In the genomic region with DNA sequence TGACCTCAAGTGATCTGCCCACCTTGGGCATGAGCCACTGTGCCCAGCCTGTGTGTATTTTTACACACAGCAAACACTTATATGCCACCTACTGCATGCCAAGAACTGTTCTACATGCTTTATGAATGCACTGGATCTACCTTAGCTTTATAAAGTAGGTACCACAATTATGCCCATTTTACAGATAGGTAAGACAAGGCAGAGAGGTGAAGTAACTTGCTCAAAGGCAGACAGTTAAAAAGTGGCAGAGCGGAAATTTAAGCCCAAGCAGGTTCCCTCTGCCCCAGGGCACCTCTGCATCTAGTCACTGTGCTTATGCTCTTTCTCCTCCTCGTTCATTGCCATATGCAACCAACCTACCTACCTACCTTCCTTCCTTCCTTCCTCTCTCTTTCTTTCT, we compare ENCODE assay signal across 36 cellular contexts. TPM values are rescaled to one million over a fixed set of nuclear protein-coding genes. Genes with fewer than 3 reads are reported as not detected.
"Had no signal": no experiment of that assay in that cellular context is flagged by ENCODE, and none has a peak within 500 bp of the region (broad histone marks: within the 10 kb centered on the region; RNA-seq: fewer than 3 reads in every experiment).

No MANE protein-coding gene starts in this region.

- H3K4me1 Mint-ChIP-seq: nephron, neural progenitor cell had no signal

- H3K79me2 ChIP-seq: parathyroid adenoma had no signal

- H3K4me3 Mint-ChIP-seq: naive thymus-derived CD4-positive, alpha-beta T cell; nephron; neural progenitor cell; stimulated activated naive B cell treated with anti-CD40 and anti-IgM and Interleukin-4, amounts not matched to agents 10 μg/mL and 1 μg/mL and 100 μg/mL, for 72 hours; stimulated activated naive CD8-positive, alpha-beta T cell treated with anti-CD3 and anti-CD28 coated beads, Interleukin-15, Interleukin-2, amounts not matched to agents 100 ng/mL and 50 ng/mL, for 24 hours had no signal

- H2AFZ ChIP-seq: neural progenitor cell, parathyroid adenoma had no signal

- H3K27me3 ChIP-seq: neural progenitor cell, ovary, stomach, thyroid gland, tibial nerve, upper lobe of left lung, vagina had no signal

- FAIRE-seq: urothelium cell line had no signal

- H3K27ac ChIP-seq: neural progenitor cell, ovary, parathyroid adenoma, psoas muscle, skin epidermis, spleen, stomach, thoracic aorta, thyroid gland, tibial nerve, upper lobe of left lung, vagina had no signal

- H3K4me3 ChIP-seq: neural progenitor cell, ovary, psoas muscle, skin epidermis, smooth muscle cell, spleen, stomach, thoracic aorta, thyroid gland, tibial nerve, upper lobe of left lung, vagina had no signal

- H3K4me2 ChIP-seq: neural progenitor cell, smooth muscle cell had no signal

- H3K9me3 ChIP-seq: ovary, psoas muscle, thoracic aorta, thyroid gland, vagina had no signal

- H3K27ac Mint-ChIP-seq: nephron; neural progenitor cell; progenitor cell of endocrine pancreas; stimulated activated naive B cell treated with anti-CD40 and anti-IgM and Interleukin-4, amounts not matched to agents 10 μg/mL and 1 μg/mL and 100 μg/mL, for 72 hours; stimulated activated naive CD8-positive, alpha-beta T cell treated with anti-CD3 and anti-CD28 coated beads, Interleukin-15, Interleukin-2, amounts not matched to agents 100 ng/mL and 50 ng/mL, for 24 hours had no signal

- H3K36me3 ChIP-seq: neural progenitor cell, ovary had no signal

- H3K9me3 Mint-ChIP-seq: neural progenitor cell; stimulated activated naive CD8-positive, alpha-beta T cell treated with anti-CD3 and anti-CD28 coated beads, Interleukin-15, Interleukin-2, amounts not matched to agents 100 ng/mL and 50 ng/mL, for 24 hours had no signal

- H3K4me1 ChIP-seq: neural progenitor cell, parathyroid adenoma, psoas muscle, spleen, vagina had no signal

- ATAC-seq: naive thymus-derived CD4-positive, alpha-beta T cell; psoas muscle; sciatic nerve; stimulated activated naive B cell treated with anti-CD40 and anti-IgM and Interleukin-4, amounts not matched to agents 10 μg/mL and 1 μg/mL and 100 μg/mL, for 72 hours had no signal

- H3K9ac ChIP-seq: neural progenitor cell, parathyroid adenoma had no signal

- DNase-seq: naive thymus-derived CD4-positive, alpha-beta T cell; occipital lobe; ovary; posterior cingulate gyrus; psoas muscle; right cardiac atrium; spleen; stimulated activated CD4-positive, alpha-beta T cell treated with anti-CD3 and anti-CD28 coated beads, Interleukin-12 subunit alpha, Interleukin-12 subunit beta, amount 100 ng/mL, for 4 hours; stimulated activated CD4-positive, alpha-beta T cell treated with anti-CD3 and anti-CD28 coated beads, Interleukin-1b, Interleukin-23, amount 100 ng/mL, for 48 hours; stimulated activated CD4-positive, alpha-beta T cell treated with anti-CD3 and anti-CD28 coated beads, Interleukin-4, amount 100 ng/mL, for 1 hour; stimulated activated CD4-positive, alpha-beta T cell treated with anti-CD3 and anti-CD28 coated beads, Interleukin-4, amount 100 ng/mL, for 4 hours; stimulated activated CD8-positive, alpha-beta memory T cell treated with anti-CD3 and anti-CD28 coated beads, Interleukin-4, amount 100 ng/mL, for 48 hours; stimulated activated naive B cell treated with anti-CD40 and anti-IgM and Interleukin-4, amounts not matched to agents 10 μg/mL and 1 μg/mL and 100 μg/mL, for 72 hours; stimulated activated naive CD4-positive, alpha-beta T cell treated with Interleukin-2 at 50 U/mL for 16 hours; stomach; thyroid gland; trophoblast cell had no signal

RNA-seq across cellular contexts. Expression of gene MYO1F, which starts 22.8 kb away (rescaled TPM):
- total RNA-seq: smooth muscle cell had no signal

RNA-seq across cellular contexts. Expression of gene NFILZ, which starts 30.4 kb away (rescaled TPM):
- total RNA-seq: naive thymus-derived CD4-positive, alpha-beta T cell; occipital lobe; osteoblast; ovary; progenitor cell of endocrine pancreas; psoas muscle; renal cortical epithelial cell; right cardiac atrium; sciatic nerve; smooth muscle cell; spleen; stomach; subcutaneous adipose tissue; temporal lobe; thoracic aorta; thyroid gland; tibial nerve; upper lobe of left lung; ureter; vagina had no signal
- polyA plus RNA-seq: naive thymus-derived CD4-positive, alpha-beta T cell; neural cell; ovary; psoas muscle; right cardiac atrium; smooth muscle cell; spleen; stomach had no signal
